ENCODE assay signal across 8 cellular contexts in genomic region chr12:121223283-121223946, GRCh38. TPM values are rescaled to one million over a fixed set of nuclear protein-coding genes. Genes with fewer than 3 reads are reported as not detected.
A peak's percentile ranks its signal among the peaks of the same experiment; 100 is the strongest.
DNase-seq lines count a peak whose midpoint lies in the region; ATAC-seq, FAIRE-seq and TF ChIP-seq lines count a peak whose summit lies in the region.

No MANE protein-coding gene starts in this region.

- H3K4me1 ChIP-seq in kidney (ENCODE audit: control insufficient read depth in 1 of 2, insufficient read depth in 1 of 2, low read depth in 1 of 2, low read length in 2 of 2) (peaks cover 0 to 6% of the 10 kb centered on the region in 2 donors), left ventricle myocardium inferior (no peaks in the 10 kb centered on the region)

- peaks cover 66% of the 10 kb centered on the region for H3K4me1 Mint-ChIP-seq in activated CD8-positive, alpha-beta T cell treated with anti-CD3 and anti-CD28 coated beads, Interleukin-2, amount 10 ng/mL, durations not matched to agents 7 days and 5 days (ENCODE audit: low read depth)

- H3K27ac Mint-ChIP-seq in activated CD8-positive, alpha-beta T cell treated with anti-CD3 and anti-CD28 coated beads, Interleukin-2, amount 10 ng/mL, durations not matched to agents 7 days and 5 days: peak overlapping the region; percentile 94

- peak; percentile 23; the same call in 1 of the 2 replicates for TF ChIP-seq CTCF in BJ (IDR thresholded peaks at IDR 0.05; ENCODE audit: insufficient read depth, low read depth, low read length)
- TF ChIP-seq CTCF in kidney (IDR thresholded peaks at IDR 0.05; ENCODE audit: borderline replicate concordance, extremely low read depth, insufficient read depth): no peak
- no peak for TF ChIP-seq CTCF in left ventricle myocardium inferior (IDR thresholded peaks at IDR 0.05; ENCODE audit: borderline replicate concordance)

- peak overlapping the region; percentile 16 for H3K4me3 Mint-ChIP-seq in activated CD8-positive, alpha-beta T cell treated with anti-CD3 and anti-CD28 coated beads, Interleukin-2, amount 10 ng/mL, durations not matched to agents 7 days and 5 days

- no peaks in the 10 kb centered on the region for H3K9me3 Mint-ChIP-seq in activated CD8-positive, alpha-beta T cell treated with anti-CD3 and anti-CD28 coated beads, Interleukin-2, amount 10 ng/mL, durations not matched to agents 7 days and 5 days (ENCODE audit: insufficient read depth)

- intact Hi-C loops in kidney (cut with DNase I): no loop called here
- intact Hi-C loops in left ventricle myocardium inferior (cut with micrococcal nuclease): no loop called here

- ATAC-seq in HG03280 (IDR thresholded peaks at IDR 0.05; ENCODE audit: unreplicated experiment) (peak; percentile 28), GM19463 (IDR thresholded peaks at IDR 0.05; ENCODE audit: unreplicated experiment) (no peak)
- ATAC-seq in activated CD8-positive, alpha-beta T cell treated with anti-CD3 and anti-CD28 coated beads, Interleukin-2, amount 10 ng/mL, durations not matched to agents 7 days and 5 days: peak; percentile 60

- DNase-seq in BJ (ENCODE audit: low read depth) (no peak), kidney (peak; percentile 58), left ventricle myocardium inferior (no peak), LoVo (ENCODE audit: low spot score) (no peak), NCI-H2107 (lab: John Stamatoyannopoulos, UW) (no peak)
- DNase-seq in activated CD8-positive, alpha-beta T cell treated with anti-CD3 and anti-CD28 coated beads, Interleukin-2, amount 10 ng/mL, durations not matched to agents 7 days and 5 days: peak; percentile 82

- H3K4me3 ChIP-seq in BJ (ENCODE audit: low read depth, low read length) (no peak overlapping the region), kidney (ENCODE audit: low read length in 2 of 2) (no peak overlapping the region), left ventricle myocardium inferior (no peak overlapping the region)

- H3K36me3 Mint-ChIP-seq in activated CD8-positive, alpha-beta T cell treated with anti-CD3 and anti-CD28 coated beads, Interleukin-2, amount 10 ng/mL, durations not matched to agents 7 days and 5 days (ENCODE audit: low read depth): peaks cover 71% of the 10 kb centered on the region

- H3K27me3 ChIP-seq in BJ (ENCODE audit: control insufficient read depth, insufficient read depth, low read length) (no peaks in the 10 kb centered on the region), left ventricle myocardium inferior (ENCODE audit: low read depth) (no peaks in the 10 kb centered on the region)

- H3K27me3 Mint-ChIP-seq in activated CD8-positive, alpha-beta T cell treated with anti-CD3 and anti-CD28 coated beads, Interleukin-2, amount 10 ng/mL, durations not matched to agents 7 days and 5 days (ENCODE audit: low read depth): no peaks in the 10 kb centered on the region

- H3K36me3 ChIP-seq in BJ (ENCODE audit: control insufficient read depth, insufficient read depth, low read length) (peaks cover 4% of the 10 kb centered on the region; the same call in 1 of the 2 replicates), kidney (ENCODE audit: control insufficient read depth in 1 of 2, insufficient read depth in 2 of 2, low read length in 2 of 2) (peaks cover 0 to 5% of the 10 kb centered on the region in 2 donors), left ventricle myocardium inferior (peaks cover 32% of the 10 kb centered on the region)

- CTCF ChIA-PET in BJ (lab: Yijun Ruan, JAX): interaction anchor here (1.7 to 2.6 kb wide), 2 partner anchors 14 to 162 kb away, joined by 4 to 12 read pairs; no protein-coding TSS in a partner anchor
- CTCF ChIA-PET in activated CD8-positive, alpha-beta T cell treated with anti-CD3 and anti-CD28 coated beads, Interleukin-2, amount 10 ng/mL, durations not matched to agents 7 days and 5 days (lab: Charles Lee): interaction anchor here (0.9 to 2.1 kb wide), 8 partner anchors 11 to 321 kb away, joined by 3 to 21 read pairs (median 4); no protein-coding TSS in a partner anchor

- H3K9me3 ChIP-seq in kidney (ENCODE audit: control insufficient read depth in 1 of 2, low read length in 2 of 2) (no peaks in the 10 kb centered on the region), left ventricle myocardium inferior (replicated peaks) (no peaks in the 10 kb centered on the region)

- POLR2A ChIA-PET in BJ (lab: Charles Lee): no interaction called here
- POLR2A ChIA-PET in activated CD8-positive, alpha-beta T cell treated with anti-CD3 and anti-CD28 coated beads, Interleukin-2, amount 10 ng/mL, durations not matched to agents 7 days and 5 days (lab: Charles Lee): interaction anchor here (0.9 to 1.9 kb wide), 6 partner anchors 9 to 185 kb away, joined by 3 to 8 read pairs (median 3); partner anchors contain the start of gene OASL

- H3K27ac ChIP-seq in kidney (ENCODE audit: low read depth in 2 of 2, low read length in 2 of 2) (no peak overlapping the region), left ventricle myocardium inferior (replicated peaks) (no peak overlapping the region)

- FAIRE-seq in kidney (lab: Jason Lieb, UNC): no peak

- no peak overlapping the region for H3K9ac ChIP-seq in kidney (ENCODE audit: low read length in 2 of 2)

RNA-seq across cellular contexts. Expression of gene P2RX4, which starts 13.5 kb away (rescaled TPM):
- polyA plus RNA-seq in BJ (2011; rRNA removed) (22.9 and 25.8 TPM in 2 replicates), kidney (ENCODE audit: insufficient read depth, low read depth, low replicate concordance) (28.8 TPM)
- 8.9 and 13.9 TPM in 2 replicates for polyA minus RNA-seq in BJ (2011; rRNA and poly(A)+ RNA removed)
- 10 to 100 TPM; 38.7 to 41.0 TPM for total RNA-seq in activated CD8-positive, alpha-beta T cell treated with anti-CD3 and anti-CD28 coated beads, Interleukin-2, amount 10 ng/mL, durations not matched to agents 7 days and 5 days
- total RNA-seq in kidney (36.2 TPM), left ventricle myocardium inferior (4.7 TPM)

Comparison
In these comparisons a context has a peak if more than half of its experiments do, and no peak if none do; other contexts are left out.
1. DNase-seq: peak in activated CD8-positive, alpha-beta T cell treated with anti-CD3 and anti-CD28 coated beads, Interleukin-2, amount 10 ng/mL, durations not matched to agents 7 days and 5 days (single experiment) and kidney (single experiment); none in BJ (single experiment), left ventricle myocardium inferior (single experiment), LoVo (single experiment) and NCI-H2107 (single experiment).